ENCODE assay signal across 14 cellular contexts in genomic region chr5:149777382-149777781, GRCh38. TPM values are rescaled to one million over a fixed set of nuclear protein-coding genes. Genes with fewer than 3 reads are reported as not detected.
DNase-seq lines count a peak whose midpoint lies in the region; ATAC-seq, FAIRE-seq and TF ChIP-seq lines count a peak whose summit lies in the region.
"Had no signal": no experiment of that assay in that cellular context is flagged by ENCODE, and none has a peak within 500 bp of the region (broad histone marks: within the 10 kb centered on the region; RNA-seq: fewer than 3 reads in every experiment).

No MANE protein-coding gene starts in this region.

- H3K4me2 ChIP-seq in KMS-11, result peak overlapping the region; percentile 78

- no peak for FAIRE-seq in RCC 7860 (lab: Jason Lieb, UNC)
- FAIRE-seq: colon, pancreas had no signal

- DNase-seq in ureter (ENCODE audit: low spot score), result peak; percentile 69
- DNase-seq in RCC 7860 (ENCODE audit: low spot score), result no peak
- DNase-seq in iPS-NIHi11 (ENCODE audit: low spot score), result no peak
- DNase-seq: activated naive CD4-positive, alpha-beta T cell; kidney glomerular epithelial cell; NCI-H1092 treated with DMSO at 0.1 percent for 48 hours; NCI-H446; pancreas; stimulated activated CD4-positive, alpha-beta T cell treated with anti-CD3 and anti-CD28 coated beads, Interleukin-2, amount 100 ng/mL, for 48 hours had no signal

- WGBS in ectodermal cell, 2 experiments, result 26 to 33% methylated on average over 5 of the region's 5 CpGs

- H3K9ac ChIP-seq in KMS-11, result peak overlapping the region; percentile 5; the same call in 1 of the 2 replicates

- H3K4me1 ChIP-seq in KMS-11 (ENCODE audit: low read depth, poor library complexity, severe bottlenecking) (peaks cover 69% of the 10 kb centered on the region), ectodermal cell (ENCODE audit: control insufficient read depth, insufficient read depth, low read length) (peaks cover 25% of the 10 kb centered on the region), muscle layer of duodenum (ENCODE audit: control insufficient read depth in 1 of 2, insufficient read depth in 2 of 2, low read length in 2 of 2) (peaks cover 36 to 77% of the 10 kb centered on the region in 2 donors)

- peaks cover 6% of the 10 kb centered on the region; the same call in 1 of the 2 replicates for H3K79me2 ChIP-seq in KMS-11 (ENCODE audit: insufficient read depth, low read depth)

- ATAC-seq in GM19463 (IDR thresholded peaks at IDR 0.05; ENCODE audit: unreplicated experiment), result no peak
- ATAC-seq: pancreas had no signal

- no peaks in the 10 kb centered on the region for H4K20me1 ChIP-seq in KMS-11 (ENCODE audit: insufficient read depth)

- H3K27me3 ChIP-seq in KMS-11 (ENCODE audit: insufficient read depth, low read depth) (no peaks in the 10 kb centered on the region), ectodermal cell (ENCODE audit: control insufficient read depth, insufficient read depth, low read length, poor library complexity, severe bottlenecking) (no peaks in the 10 kb centered on the region), muscle layer of duodenum (ENCODE audit: low read depth, low read length) (no peaks in the 10 kb centered on the region)
- H3K27me3 ChIP-seq: pancreas had no signal

- H3K36me3 ChIP-seq in KMS-11 (ENCODE audit: insufficient read depth) (no peaks in the 10 kb centered on the region), ectodermal cell (ENCODE audit: control insufficient read depth, insufficient read depth, low read length) (no peaks in the 10 kb centered on the region), muscle layer of duodenum (ENCODE audit: control insufficient read depth in 1 of 2, insufficient read depth in 2 of 2, low read length in 2 of 2) (no peaks in the 10 kb centered on the region)
- H3K36me3 ChIP-seq: pancreas had no signal

- H3K27ac ChIP-seq in KMS-11, result peak overlapping the region; percentile 57
- no peak overlapping the region for H3K27ac ChIP-seq in ectodermal cell (ENCODE audit: insufficient read depth, low read depth, low read length, poor library complexity, severe bottlenecking)
- peak overlapping the region; percentile 90 for H3K27ac ChIP-seq in muscle layer of duodenum (ENCODE audit: low read length)
- H3K27ac ChIP-seq: pancreas had no signal

- TF ChIP-seq CTCF in KMS-11 (conservative IDR thresholded peaks at IDR 0.05; ENCODE audit: low read depth, low read length), result no peak

- H3K4me3 ChIP-seq in KMS-11 (IDR thresholded peaks at IDR 0.05; ENCODE audit: insufficient read depth, low read depth, low read length) (no peak overlapping the region), ectodermal cell (ENCODE audit: insufficient read depth, low read depth, low read length) (peak overlapping the region; percentile 6), muscle layer of duodenum (ENCODE audit: low read depth in 1 of 2, low read length in 2 of 2) (peak overlapping the region in 1 of 2 donors; percentile 14)
- H3K4me3 ChIP-seq: pancreas had no signal

- H2AFZ ChIP-seq in KMS-11 (ENCODE audit: low read depth), result no peak overlapping the region

- H3K9me3 ChIP-seq in ectodermal cell (ENCODE audit: control insufficient read depth, low read length) (no peaks in the 10 kb centered on the region), muscle layer of duodenum (ENCODE audit: control insufficient read depth in 1 of 2, low read length in 2 of 2) (no peaks in the 10 kb centered on the region)
- H3K9me3 ChIP-seq: pancreas had no signal

RNA-seq across cellular contexts. Expression of gene PPARGC1B, which starts 47.3 kb away (rescaled TPM):
- 2.8 TPM for polyA plus RNA-seq in ectodermal cell (2013, experiment 1 of 4)
- polyA plus RNA-seq in ectodermal cell (2013, experiment 2 of 4), result 1.8 TPM
- 1.4 TPM for polyA plus RNA-seq in ectodermal cell (2013, experiment 3 of 4)
- polyA plus RNA-seq in ectodermal cell (2013, experiment 4 of 4), result 1.3 TPM
- total RNA-seq in ureter, result 36.1 TPM
